In the genomic region with DNA sequence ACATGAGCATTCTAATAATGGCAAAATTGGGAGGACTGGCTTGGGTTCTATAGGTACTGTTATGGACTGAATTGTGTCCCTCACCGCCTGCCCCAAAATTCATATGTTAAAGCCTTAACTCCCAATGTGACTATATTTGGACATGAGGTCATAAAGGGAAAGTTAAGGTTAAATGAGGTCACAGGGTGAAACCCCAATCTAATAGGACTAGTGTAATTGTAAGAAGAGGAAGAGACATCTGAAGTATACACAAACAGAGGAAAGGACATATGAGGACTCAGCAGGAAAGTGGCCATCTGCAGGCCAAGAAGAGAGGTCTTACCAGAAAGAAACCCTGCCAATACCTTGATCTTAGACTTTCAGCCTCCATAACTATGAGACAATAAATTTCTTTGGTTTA, we compare ENCODE assay signal across 27 cellular contexts. TPM values are rescaled to one million over a fixed set of nuclear protein-coding genes. Genes with fewer than 3 reads are reported as not detected.
"Had no signal": no experiment of that assay in that cellular context is flagged by ENCODE, and none has a peak within 500 bp of the region (broad histone marks: within the 10 kb centered on the region; RNA-seq: fewer than 3 reads in every experiment).

No MANE protein-coding gene starts in this region.

- H3K36me3 ChIP-seq: left lung, lower lobe of right lung, pancreas, prostate gland, suprapubic skin, thoracic aorta, tibial artery, upper lobe of right lung, uterus had no signal

- H3K27ac ChIP-seq: left lung, lower lobe of right lung, pancreas, prostate gland, skin epidermis, suprapubic skin, thoracic aorta, tibial artery, upper lobe of right lung, uterus had no signal

- ATAC-seq: left colon; left lung; lower lobe of right lung; naive thymus-derived CD8-positive, alpha-beta T cell; pancreas; right cardiac atrium; sciatic nerve; stimulated activated naive B cell treated with anti-CD40 and anti-IgM and Interleukin-4, amounts not matched to agents 10 μg/mL and 1 μg/mL and 100 μg/mL, for 72 hours; upper lobe of right lung had no signal

- DNase-seq: hypothalamus; immature natural killer cell; kidney; left colon; left lung; lower lobe of right lung; mammary epithelial cell; mesenchymal stem cell; naive thymus-derived CD8-positive, alpha-beta T cell; nucleus accumbens; pancreas; posterior cingulate gyrus; right cardiac atrium; stimulated activated CD4-positive, alpha-beta T cell treated with anti-CD3 and anti-CD28 coated beads, Interleukin-12 subunit alpha, Interleukin-12 subunit beta, amount 100 ng/mL, for 4 hours; stimulated activated CD4-positive, alpha-beta T cell treated with anti-CD3 and anti-CD28 coated beads, Interleukin-15, amount 100 ng/mL, for 24 hours; stimulated activated CD4-positive, alpha-beta T cell treated with anti-CD3 and anti-CD28 coated beads, Interleukin-2, amount 100 ng/mL, for 24 hours; stimulated activated CD4-positive, alpha-beta T cell treated with anti-CD3 and anti-CD28 coated beads, Interleukin-4, amount 100 ng/mL, for 1 hour; stimulated activated naive B cell treated with anti-CD40 and anti-IgM and Interleukin-4, amounts not matched to agents 10 μg/mL and 1 μg/mL and 100 μg/mL, for 72 hours; tibial artery; trophoblast cell; upper lobe of right lung; uterus had no signal

- H3K4me1 ChIP-seq: left lung, lower lobe of right lung, pancreas, prostate gland, upper lobe of right lung, uterus had no signal

- H3K4me3 ChIP-seq: left lung, lower lobe of right lung, pancreas, prostate gland, skin epidermis, suprapubic skin, thoracic aorta, tibial artery, upper lobe of right lung, uterus had no signal

- H3K27me3 ChIP-seq: left lung, pancreas, suprapubic skin, tibial artery, upper lobe of right lung, uterus had no signal

- FAIRE-seq: kidney, pancreas had no signal

- H3K9me3 ChIP-seq: left lung, lower lobe of right lung, pancreas, prostate gland, suprapubic skin, thoracic aorta, tibial artery, upper lobe of right lung, uterus had no signal

RNA-seq across cellular contexts. Expression of a gene that starts 23.1 kb away (rescaled TPM):
- total RNA-seq: naive thymus-derived CD8-positive, alpha-beta T cell had no signal
- polyA plus RNA-seq: immature natural killer cell; naive thymus-derived CD8-positive, alpha-beta T cell had no signal
